20 cellular contexts compared by ENCODE assay signal in the genomic region with DNA sequence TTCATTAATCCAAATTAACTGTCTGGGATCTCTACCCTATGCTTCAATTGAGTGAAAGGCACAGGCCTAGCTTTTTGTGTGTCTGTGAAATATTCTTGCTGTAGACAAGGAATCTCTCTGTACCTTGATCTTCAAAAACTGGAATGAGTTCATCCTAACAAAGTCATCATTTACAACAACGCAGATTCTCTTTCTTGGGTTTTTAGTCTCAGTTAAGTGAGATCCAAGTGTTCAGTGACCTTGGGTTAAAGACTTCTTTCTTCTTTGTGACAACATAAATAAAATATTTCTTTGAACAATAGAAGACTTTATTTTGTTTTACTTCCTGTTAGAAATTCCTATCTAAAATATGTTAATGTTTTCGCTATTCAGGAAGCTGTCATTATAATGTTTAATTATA.
"Had no signal": no experiment of that assay in that cellular context is flagged by ENCODE, and none has a peak within 500 bp of the region (broad histone marks: within the 10 kb centered on the region; RNA-seq: fewer than 3 reads in every experiment).

No MANE protein-coding gene starts in this region.

- H3K9ac ChIP-seq: neural progenitor cell had no signal

- FAIRE-seq: colon, small intestine had no signal

- H3K27me3 ChIP-seq: gastrocnemius medialis, heart right ventricle, neural progenitor cell, ovary, suprapubic skin, thyroid gland had no signal

- H3K4me3 ChIP-seq: gastrocnemius medialis, heart right ventricle, neural progenitor cell, ovary, suprapubic skin, thyroid gland had no signal

- H3K27ac Mint-ChIP-seq: dendritic cell treated with granulocyte-macrophage colony-stimulating factor and Interleukin-4, amounts not matched to agents 40 ng/mL and 50 ng/mL, for 4 days; naive thymus-derived CD8-positive, alpha-beta T cell; neural progenitor cell; type B pancreatic cell had no signal

- ATAC-seq: gastrocnemius medialis; heart right ventricle; left lobe of liver; naive thymus-derived CD8-positive, alpha-beta T cell; right cardiac atrium; stimulated activated naive CD8-positive, alpha-beta T cell treated with anti-CD3 and anti-CD28 coated beads, Interleukin-15, Interleukin-2, amounts not matched to agents 100 U/mL and 50 U/mL, for 24 hours had no signal

- H3K9me3 Mint-ChIP-seq: dendritic cell treated with granulocyte-macrophage colony-stimulating factor and Interleukin-4, amounts not matched to agents 40 ng/mL and 50 ng/mL, for 4 days; neural progenitor cell had no signal

- DNase-seq: gastrocnemius medialis; heart right ventricle; hypothalamus; islet precursor cell; mammary epithelial cell; naive thymus-derived CD8-positive, alpha-beta T cell; nucleus accumbens; ovary; right cardiac atrium; small intestine; stimulated activated CD4-positive, alpha-beta T cell treated with anti-CD3 and anti-CD28 coated beads, Interleukin-12 subunit alpha, Interleukin-12 subunit beta, amount 100 ng/mL, for 4 hours; stimulated activated CD4-positive, alpha-beta T cell treated with anti-CD3 and anti-CD28 coated beads, Interleukin-2, amount 100 ng/mL, for 48 hours; stimulated activated naive CD8-positive, alpha-beta T cell treated with anti-CD3 and anti-CD28 coated beads, Interleukin-15, Interleukin-2, amounts not matched to agents 100 U/mL and 50 U/mL, for 24 hours; thyroid gland had no signal

- H3K36me3 ChIP-seq: gastrocnemius medialis, heart right ventricle, neural progenitor cell, ovary, suprapubic skin, thyroid gland had no signal

- H3K36me3 Mint-ChIP-seq: naive thymus-derived CD8-positive, alpha-beta T cell; neural progenitor cell had no signal

- H3K9me3 ChIP-seq: gastrocnemius medialis, heart right ventricle, ovary, suprapubic skin, thyroid gland had no signal

- H3K27me3 Mint-ChIP-seq: dendritic cell treated with granulocyte-macrophage colony-stimulating factor and Interleukin-4, amounts not matched to agents 40 ng/mL and 50 ng/mL, for 4 days; type B pancreatic cell had no signal

- H3K4me1 Mint-ChIP-seq: naive thymus-derived CD8-positive, alpha-beta T cell had no signal

- H3K4me2 ChIP-seq: neural progenitor cell had no signal

- H3K4me1 ChIP-seq: gastrocnemius medialis, heart right ventricle, neural progenitor cell, suprapubic skin, thyroid gland had no signal

- H3K4me3 Mint-ChIP-seq: dendritic cell treated with granulocyte-macrophage colony-stimulating factor and Interleukin-4, amounts not matched to agents 40 ng/mL and 50 ng/mL, for 4 days; naive thymus-derived CD8-positive, alpha-beta T cell; neural progenitor cell; type B pancreatic cell had no signal
